Comparison of ENCODE assay signal across 10 cellular contexts in genomic region chr6:53691667-53692133, GRCh38. TPM values are rescaled to one million over a fixed set of nuclear protein-coding genes. Genes with fewer than 3 reads are reported as not detected.
DNase-seq lines count a peak whose midpoint lies in the region; ATAC-seq and TF ChIP-seq lines count a peak whose summit lies in the region.
"Had no signal": no experiment of that assay in that cellular context is flagged by ENCODE, and none has a peak within 500 bp of the region (broad histone marks: within the 10 kb centered on the region; RNA-seq: fewer than 3 reads in every experiment).

No MANE protein-coding gene starts in this region.

- no peak overlapping the region for H3K9ac ChIP-seq in neural progenitor cell

- no peaks in the 10 kb centered on the region for H3K79me2 ChIP-seq in PC-9 (ENCODE audit: low read depth)
- H3K79me2 ChIP-seq in neural progenitor cell (ENCODE audit: low read depth), result no peaks in the 10 kb centered on the region

- H3K9me3 Mint-ChIP-seq in neural progenitor cell, result no peaks in the 10 kb centered on the region
- H3K9me3 Mint-ChIP-seq: activated naive CD4-positive, alpha-beta T cell treated with anti-CD3 and anti-CD28 coated beads, Interleukin-2, amount 50 U/mL, for 24 hours had no signal

- H2AFZ ChIP-seq in PC-9 (no peak overlapping the region), neural progenitor cell (replicated peaks) (no peak overlapping the region)

- H3K27me3 ChIP-seq in PC-9 (ENCODE audit: insufficient read depth, low read depth), result no peaks in the 10 kb centered on the region
- no peaks in the 10 kb centered on the region for H3K27me3 ChIP-seq in neural progenitor cell

- no peaks in the 10 kb centered on the region for H3K36me3 ChIP-seq in PC-9 (ENCODE audit: low read depth)
- no peaks in the 10 kb centered on the region for H3K36me3 ChIP-seq in neural progenitor cell

- H3K4me3 ChIP-seq in PC-9 (no peak overlapping the region), neural progenitor cell (no peak overlapping the region)

- H3K9me3 ChIP-seq in PC-9 (ENCODE audit: insufficient read depth, low read depth) (no peaks in the 10 kb centered on the region), neural progenitor cell (ENCODE audit: low read depth) (no peaks in the 10 kb centered on the region)

- H3K9me2 ChIP-seq in PC-9 (ENCODE audit: insufficient read depth), result no peaks in the 10 kb centered on the region

- no peak for TF ChIP-seq CTCF in PC-9 (conservative IDR thresholded peaks at IDR 0.05)
- no peak for TF ChIP-seq CTCF in neural progenitor cell (IDR thresholded peaks at IDR 0.05)

- intact Hi-C loops in left ventricle myocardium superior (cut with micrococcal nuclease) (no loop called here), PC-9 (cut with micrococcal nuclease; ENCODE audit: unreplicated experiment) (no loop called here)

- H3K4me3 Mint-ChIP-seq in neural progenitor cell, result no peak overlapping the region
- H3K4me3 Mint-ChIP-seq: activated naive CD4-positive, alpha-beta T cell treated with anti-CD3 and anti-CD28 coated beads, Interleukin-2, amount 50 U/mL, for 24 hours had no signal

- H3K4me1 ChIP-seq in PC-9 (replicated peaks; ENCODE audit: insufficient read depth) (no peaks in the 10 kb centered on the region), neural progenitor cell (peaks cover 9% of the 10 kb centered on the region)

- no peaks in the 10 kb centered on the region for H3K36me3 Mint-ChIP-seq in neural progenitor cell
- H3K36me3 Mint-ChIP-seq: activated naive CD4-positive, alpha-beta T cell treated with anti-CD3 and anti-CD28 coated beads, Interleukin-2, amount 50 U/mL, for 24 hours had no signal

- H3K4me2 ChIP-seq in PC-9 (no peak overlapping the region), neural progenitor cell (no peak overlapping the region)

- POLR2A ChIA-PET in PC-9 (lab: Charles Lee; ENCODE audit: unreplicated experiment), result interaction anchor here (0.6 kb wide), 1 partner anchor 18 kb away, joined by 7 read pairs; no protein-coding TSS in a partner anchor

- no TSS peak for BruUV-seq in PC-9 (replicated peaks; lab: Mats Ljungman, UMichigan)

- CTCF ChIA-PET in PC-9 (lab: Charles Lee), result interaction anchor here (0.6 kb wide), 1 partner anchor 34 kb away, joined by 5 read pairs; no protein-coding TSS in a partner anchor

- H4K20me1 ChIP-seq in PC-9 (ENCODE audit: insufficient read depth) (no peaks in the 10 kb centered on the region), neural progenitor cell (ENCODE audit: low read depth) (no peaks in the 10 kb centered on the region)

- DNase-seq in left ventricle myocardium superior (no peak), PC-9 (no peak), NCI-H2196 (lab: John Stamatoyannopoulos, UW; ENCODE audit: unreplicated experiment) (no peak), neural progenitor cell (ENCODE audit: low spot score) (no peak)
- DNase-seq in stimulated activated CD4-positive, alpha-beta T cell treated with anti-CD3 and anti-CD28 coated beads, Interleukin-4, amount 100 ng/mL, for 24 hours, result no peak
- DNase-seq: mesenchymal stem cell had no signal

- no peak overlapping the region for H3K27ac Mint-ChIP-seq in neural progenitor cell
- H3K27ac Mint-ChIP-seq: activated naive CD4-positive, alpha-beta T cell treated with anti-CD3 and anti-CD28 coated beads, Interleukin-2, amount 50 U/mL, for 24 hours had no signal

- ATAC-seq in GM18867 (IDR thresholded peaks at IDR 0.05; ENCODE audit: unreplicated experiment), result peak; percentile 93
- peak; percentile 78 for ATAC-seq in GM21723 (IDR thresholded peaks at IDR 0.05; ENCODE audit: unreplicated experiment)
- ATAC-seq in HG03457 (IDR thresholded peaks at IDR 0.05; ENCODE audit: unreplicated experiment), result peak; percentile 85
- peak; percentile 58 for ATAC-seq in left ventricle myocardium superior

- H3K27ac ChIP-seq in PC-9 (no peak overlapping the region), neural progenitor cell (no peak overlapping the region)

- H3K4me1 Mint-ChIP-seq in neural progenitor cell, result peaks cover 23% of the 10 kb centered on the region
- H3K4me1 Mint-ChIP-seq: activated naive CD4-positive, alpha-beta T cell treated with anti-CD3 and anti-CD28 coated beads, Interleukin-2, amount 50 U/mL, for 24 hours had no signal

- no peaks in the 10 kb centered on the region for H3F3A ChIP-seq in PC-9 (ENCODE audit: insufficient read depth, low read depth)
- H3F3A ChIP-seq in neural progenitor cell (ENCODE audit: low read depth), result no peaks in the 10 kb centered on the region

- peaks cover 4% of the 10 kb centered on the region for H3K27me3 Mint-ChIP-seq in neural progenitor cell (ENCODE audit: insufficient read depth, low read depth)
- H3K27me3 Mint-ChIP-seq: activated naive CD4-positive, alpha-beta T cell treated with anti-CD3 and anti-CD28 coated beads, Interleukin-2, amount 50 U/mL, for 24 hours had no signal

RNA-seq across cellular contexts. Expression of gene KLHL31, which starts 26.1 kb away (rescaled TPM):
- total RNA-seq in left ventricle myocardium superior, result 328 TPM
- total RNA-seq in PC-9 (2021), result 0.93 and 1.1 TPM in 2 replicates
- total RNA-seq in neural progenitor cell (ENCODE audit: low replicate concordance), result 0.06 and 0.17 TPM in 2 replicates

Comparison
In these comparisons a context has a peak if more than half of its experiments do, and no peak if none do; other contexts are left out.
1. RNA of gene KLHL31, which starts 26.1 kb away (total RNA-seq): 328 TPM in left ventricle myocardium superior (single experiment); 0.93 to 1.1 TPM in PC-9 and 0.06 to 0.17 TPM in neural progenitor cell; every median in the first group is over 100 times any median in the second.
2. Peak in every context shown above with its lines, with median percentiles within 50 percentile points of each other: ATAC-seq.